In genomic region chr7:28389504-28390385, GRCh38 we compare ENCODE assay signal across 8 cellular contexts. TPM values are rescaled to one million over a fixed set of nuclear protein-coding genes. Genes with fewer than 3 reads are reported as not detected.
DNase-seq lines count a peak whose midpoint lies in the region; ATAC-seq and TF ChIP-seq lines count a peak whose summit lies in the region.

No MANE protein-coding gene starts in this region.

- DNase-seq in ACHN: peak; percentile 87
- peak; percentile 19 for DNase-seq in GM20000 (ENCODE audit: low spot score)
- DNase-seq in NCI-H2227 treated with DMSO at 0.1 percent for 48 hours (lab: John Stamatoyannopoulos, UW): peak; percentile 67
- peak; percentile 79 for DNase-seq in astrocyte of the hippocampus (ENCODE audit: low read depth, low spot score)
- peak; percentile 29 for DNase-seq in iPS-NIHi11 (ENCODE audit: low spot score)
- no peak for DNase-seq in stimulated activated naive B cell treated with anti-CD40 and anti-IgM and Interleukin-4, amounts not matched to agents 10 μg/mL and 1 μg/mL and 100 μg/mL, for 72 hours
- DNase-seq in activated T-cell treated with anti-CD3 and anti-CD28 coated beads, Interleukin-2, amount 50 U/mL, for 4 hours: no peak

- in situ Hi-C loops in ACHN (cut with HindIII; ENCODE audit: low pct_ligation_motif_present, low pct_unique_long_range_greater_than_20kb, low sequenced_read_pairs): no loop called here

- H3K27me3 Mint-ChIP-seq in stimulated activated naive B cell treated with anti-CD40 and anti-IgM and Interleukin-4, amounts not matched to agents 10 μg/mL and 1 μg/mL and 100 μg/mL, for 72 hours: peaks cover 37 to 40% of the 10 kb centered on the region in 2 donors
- H3K27me3 Mint-ChIP-seq in activated T-cell treated with anti-CD3 and anti-CD28 coated beads, Interleukin-2, amount 50 U/mL, for 4 hours (ENCODE audit: low read depth): peaks cover 27% of the 10 kb centered on the region

- no peaks in the 10 kb centered on the region for H3K9me3 Mint-ChIP-seq in stimulated activated naive B cell treated with anti-CD40 and anti-IgM and Interleukin-4, amounts not matched to agents 10 μg/mL and 1 μg/mL and 100 μg/mL, for 72 hours
- no peaks in the 10 kb centered on the region for H3K9me3 Mint-ChIP-seq in activated T-cell treated with anti-CD3 and anti-CD28 coated beads, Interleukin-2, amount 50 U/mL, for 4 hours

- peak overlapping the region; percentile 34 to 68 for H3K4me3 ChIP-seq in stomach smooth muscle (ENCODE audit: low read length in 2 of 2)

- peaks cover 2 to 9% of the 10 kb centered on the region in 2 donors for H3K4me1 Mint-ChIP-seq in stimulated activated naive B cell treated with anti-CD40 and anti-IgM and Interleukin-4, amounts not matched to agents 10 μg/mL and 1 μg/mL and 100 μg/mL, for 72 hours
- no peaks in the 10 kb centered on the region for H3K4me1 Mint-ChIP-seq in activated T-cell treated with anti-CD3 and anti-CD28 coated beads, Interleukin-2, amount 50 U/mL, for 4 hours (ENCODE audit: low read depth)

- no peak overlapping the region for H3K27ac Mint-ChIP-seq in stimulated activated naive B cell treated with anti-CD40 and anti-IgM and Interleukin-4, amounts not matched to agents 10 μg/mL and 1 μg/mL and 100 μg/mL, for 72 hours

- peaks cover 6% of the 10 kb centered on the region for H3K4me1 ChIP-seq in stomach smooth muscle (ENCODE audit: control insufficient read depth, insufficient read depth, low read length)

- peak overlapping the region in 1 of 2 donors; percentile 43 for H3K9ac ChIP-seq in stomach smooth muscle (ENCODE audit: low read length in 2 of 2)

- H3K36me3 Mint-ChIP-seq in stimulated activated naive B cell treated with anti-CD40 and anti-IgM and Interleukin-4, amounts not matched to agents 10 μg/mL and 1 μg/mL and 100 μg/mL, for 72 hours: no peaks in the 10 kb centered on the region
- H3K36me3 Mint-ChIP-seq in activated T-cell treated with anti-CD3 and anti-CD28 coated beads, Interleukin-2, amount 50 U/mL, for 4 hours (ENCODE audit: insufficient read depth): no peaks in the 10 kb centered on the region

- no peak for ATAC-seq in stimulated activated naive B cell treated with anti-CD40 and anti-IgM and Interleukin-4, amounts not matched to agents 10 μg/mL and 1 μg/mL and 100 μg/mL, for 72 hours (replicated peaks)
- ATAC-seq in activated T-cell treated with anti-CD3 and anti-CD28 coated beads, Interleukin-2, amount 50 U/mL, for 4 hours: no peak

- H3K4me3 Mint-ChIP-seq in stimulated activated naive B cell treated with anti-CD40 and anti-IgM and Interleukin-4, amounts not matched to agents 10 μg/mL and 1 μg/mL and 100 μg/mL, for 72 hours: peak overlapping the region in 1 of 2 donors; percentile 49
- H3K4me3 Mint-ChIP-seq in activated T-cell treated with anti-CD3 and anti-CD28 coated beads, Interleukin-2, amount 50 U/mL, for 4 hours: no peak overlapping the region

- H3K9me3 ChIP-seq in stomach smooth muscle (ENCODE audit: control insufficient read depth in 2 of 2, low read length in 2 of 2): no peaks in the 10 kb centered on the region

- no peaks in the 10 kb centered on the region for H3K36me3 ChIP-seq in stomach smooth muscle (ENCODE audit: control insufficient read depth in 2 of 2, insufficient read depth in 2 of 2, low read length in 2 of 2)

- H3K27me3 ChIP-seq in stomach smooth muscle (ENCODE audit: control insufficient read depth in 1 of 2, insufficient read depth in 2 of 2, low read length in 2 of 2): no peaks in the 10 kb centered on the region

- TF ChIP-seq CTCF in GM20000 (IDR thresholded peaks at IDR 0.05; ENCODE audit: extremely low read depth, missing control alignments): peak; percentile 36

- H3K27ac ChIP-seq in stomach smooth muscle (ENCODE audit: low read length): no peak overlapping the region

RNA-seq across cellular contexts. Expression of gene CREB5, which starts 22.6 kb away (rescaled TPM):
- total RNA-seq in activated T-cell treated with anti-CD3 and anti-CD28 coated beads, Interleukin-2, amount 50 U/mL, for 4 hours: under 1 TPM; 0.37 to 0.81 (median 0.68) TPM

Comparison
In these comparisons a context has a peak if more than half of its experiments do, and no peak if none do; other contexts are left out.
1. DNase-seq: peak in ACHN (single experiment), GM20000 (single experiment), NCI-H2227 treated with DMSO at 0.1 percent for 48 hours (single experiment), astrocyte of the hippocampus (single experiment) and iPS-NIHi11 (single experiment); none in stimulated activated naive B cell treated with anti-CD40 and anti-IgM and Interleukin-4, amounts not matched to agents 10 μg/mL and 1 μg/mL and 100 μg/mL, for 72 hours (single experiment) and activated T-cell treated with anti-CD3 and anti-CD28 coated beads, Interleukin-2, amount 50 U/mL, for 4 hours (single experiment).